In genomic region chr5:92328584-92329259, GRCh38 we compare ENCODE assay signal across 19 cellular contexts.
DNase-seq lines count a peak whose midpoint lies in the region; ATAC-seq and TF ChIP-seq lines count a peak whose summit lies in the region.
"Had no signal": no experiment of that assay in that cellular context is flagged by ENCODE, and none has a peak within 500 bp of the region (broad histone marks: within the 10 kb centered on the region; RNA-seq: fewer than 3 reads in every experiment).

No MANE protein-coding gene starts in this region.

- no peak overlapping the region for H3K4me2 ChIP-seq in neuronal stem cell (ENCODE audit: insufficient read depth, low read length, poor library complexity, severe bottlenecking)
- H3K4me2 ChIP-seq: GM23338 had no signal

- TF ChIP-seq POLR2A in breast epithelium (IDR thresholded peaks at IDR 0.05): no peak

- H3K27me3 ChIP-seq in Panc1 (ENCODE audit: control insufficient read depth, insufficient read depth, low read length) (no peaks in the 10 kb centered on the region), neuronal stem cell (ENCODE audit: control insufficient read depth in 3 of 3, insufficient read depth in 3 of 3, low read depth in 1 of 3, low read length in 3 of 3) (no peaks in the 10 kb centered on the region), breast epithelium (no peaks in the 10 kb centered on the region)
- H3K27me3 ChIP-seq in CD8-positive, alpha-beta memory T cell (ENCODE audit: insufficient read depth, low read length, poor library complexity, severe bottlenecking): no peaks in the 10 kb centered on the region
- H3K27me3 ChIP-seq: BE2C had no signal

- peak overlapping the region; percentile 38 for H2AFZ ChIP-seq in neuronal stem cell (ENCODE audit: low read length)
- H2AFZ ChIP-seq: GM23338 had no signal

- BruUV-seq in Panc1 (replicated peaks; lab: Mats Ljungman, UMichigan): no TSS peak

- H3K27ac ChIP-seq in Panc1 (ENCODE audit: low read length) (peak overlapping the region; percentile 67; the same call in 1 of the 2 replicates), neuronal stem cell (replicated peaks; ENCODE audit: low read length) (no peak overlapping the region), breast epithelium (no peak overlapping the region)
- no peak overlapping the region for H3K27ac ChIP-seq in CD8-positive, alpha-beta memory T cell (ENCODE audit: low read depth, low read length)
- H3K27ac ChIP-seq: C4-2B had no signal

- no peaks in the 10 kb centered on the region for H3K36me3 Mint-ChIP-seq in CD8-positive, alpha-beta memory T cell
- H3K36me3 Mint-ChIP-seq: CD4-positive, alpha-beta memory T cell had no signal

- no peak overlapping the region for H3K27ac Mint-ChIP-seq in CD8-positive, alpha-beta memory T cell
- H3K27ac Mint-ChIP-seq: CD4-positive, alpha-beta memory T cell; GM23338; HFFc6 had no signal

- WGBS in neuronal stem cell (ENCODE audit: extremely low coverage in 2 of 2, insufficient read length in 2 of 2, insufficient replicate concordance in 1 of 2), 2 donors: no CpG with 5 or more reads among the region's 4 CpGs

- TF ChIP-seq CTCF in Panc1 (IDR thresholded peaks at IDR 0.05): no peak
- no peak for TF ChIP-seq CTCF in breast epithelium (IDR thresholded peaks at IDR 0.05)

- no peak overlapping the region for H3K9ac ChIP-seq in neuronal stem cell (ENCODE audit: low read depth, low read length, poor library complexity)

- no peak overlapping the region for H2BK120ac ChIP-seq in neuronal stem cell (ENCODE audit: low read depth, low read length)

- H3K9me3 ChIP-seq in Panc1 (ENCODE audit: control insufficient read depth, insufficient read depth, low read depth, low read length): peaks cover 10% of the 10 kb centered on the region; the same call in 1 of the 2 replicates
- H3K9me3 ChIP-seq in neuronal stem cell (replicated peaks in 1 of 2; ENCODE audit: control insufficient read depth in 2 of 2, insufficient read depth in 1 of 2, low read depth in 1 of 2, low read length in 2 of 2): peaks cover 0 to 3% of the 10 kb centered on the region in 2 donors
- no peaks in the 10 kb centered on the region for H3K9me3 ChIP-seq in breast epithelium
- H3K9me3 ChIP-seq in CD8-positive, alpha-beta memory T cell (ENCODE audit: low read length): no peaks in the 10 kb centered on the region
- H3K9me3 ChIP-seq: BE2C had no signal

- peaks cover 0 to 7% (median 2%) of the 10 kb centered on the region in 5 donors for H3K9me3 Mint-ChIP-seq in CD8-positive, alpha-beta memory T cell
- H3K9me3 Mint-ChIP-seq: GM23338, HFFc6 had no signal

- no peak overlapping the region for H2AK5ac ChIP-seq in neuronal stem cell (ENCODE audit: low read depth, low read length)

- H3K4me3 Mint-ChIP-seq in CD8-positive, alpha-beta memory T cell: no peak overlapping the region
- H3K4me3 Mint-ChIP-seq: CD4-positive, alpha-beta memory T cell; GM23338; HFFc6 had no signal

- H3K4ac ChIP-seq in neuronal stem cell (ENCODE audit: low read length): no peak overlapping the region

- POLR2A ChIA-PET in Panc1 (lab: Charles Lee): no interaction called here
- POLR2A ChIA-PET in CD8-positive, alpha-beta memory T cell (lab: Charles Lee): no interaction called here

- DNase-seq in Panc1 (ENCODE audit: low read depth, low spot score) (no peak), Right ventricle myocardium superior (peak; percentile 54), left ventricle myocardium superior (peak; percentile 68), neuronal stem cell (ENCODE audit: low spot score) (no peak), breast epithelium (ENCODE audit: low spot score in 2 of 2) (no peak), AML-193 (lab: John Stamatoyannopoulos, UW) (no peak), DMS79 treated with DMSO at 0.1 percent for 48 hours (lab: John Stamatoyannopoulos, UW) (no peak)
- DNase-seq in CD8-positive, alpha-beta memory T cell: no peak
- DNase-seq: BE2C; CD4-positive, alpha-beta memory T cell; COR-L47; DMS153; DND-41; GF-D8; HCEC 1CT; HFFc6 had no signal

- H4K91ac ChIP-seq in neuronal stem cell (ENCODE audit: low read depth, low read length, poor library complexity): no peak overlapping the region

- H3K18ac ChIP-seq in neuronal stem cell (ENCODE audit: low read length): no peak overlapping the region

- H2BK15ac ChIP-seq in neuronal stem cell (ENCODE audit: low read length): no peak overlapping the region

- ATAC-seq in Panc1 (no peak), Right ventricle myocardium superior (ENCODE audit: poor library complexity) (peak; percentile 91), left ventricle myocardium superior (peak; percentile 94)
- ATAC-seq: GM23338, HepG2 had no signal

- H3K4me1 ChIP-seq in Panc1 (ENCODE audit: control insufficient read depth, insufficient read depth, low read length) (peaks cover 5% of the 10 kb centered on the region; the same call in 1 of the 2 replicates), neuronal stem cell (ENCODE audit: control insufficient read depth in 2 of 2, insufficient read depth in 1 of 2, low read depth in 1 of 2, low read length in 2 of 2) (no peaks in the 10 kb centered on the region), breast epithelium (no peaks in the 10 kb centered on the region)
- H3K4me1 ChIP-seq in CD8-positive, alpha-beta memory T cell (ENCODE audit: insufficient read depth, low read length): no peaks in the 10 kb centered on the region
- H3K4me1 ChIP-seq: BE2C had no signal

- no peaks in the 10 kb centered on the region for H3K79me1 ChIP-seq in neuronal stem cell (ENCODE audit: low read depth, low read length)

- no peaks in the 10 kb centered on the region for H3K4me1 Mint-ChIP-seq in CD8-positive, alpha-beta memory T cell
- H3K4me1 Mint-ChIP-seq: CD4-positive, alpha-beta memory T cell; GM23338 had no signal

- no peak overlapping the region for H3K14ac ChIP-seq in neuronal stem cell (ENCODE audit: low read length)

- H2BK12ac ChIP-seq in neuronal stem cell (ENCODE audit: low read length): no peak overlapping the region

- in situ Hi-C loops in Panc1 (cut with HindIII; ENCODE audit: low pct_unique_long_range_greater_than_20kb, low sequenced_read_pairs): no loop called here

- H2BK5ac ChIP-seq in neuronal stem cell (ENCODE audit: low read length): no peak overlapping the region

- H3K36me3 ChIP-seq in Panc1 (ENCODE audit: control insufficient read depth, insufficient read depth, low read length) (no peaks in the 10 kb centered on the region), neuronal stem cell (replicated peaks in 1 of 2; ENCODE audit: control insufficient read depth in 2 of 2, insufficient read depth in 2 of 2, low read length in 2 of 2) (no peaks in the 10 kb centered on the region), breast epithelium (no peaks in the 10 kb centered on the region)
- no peaks in the 10 kb centered on the region for H3K36me3 ChIP-seq in CD8-positive, alpha-beta memory T cell (ENCODE audit: insufficient read depth, low read length)
- H3K36me3 ChIP-seq: BE2C had no signal

- H4K8ac ChIP-seq in neuronal stem cell (ENCODE audit: low read depth, low read length): no peak overlapping the region

- no peak overlapping the region for H3K23ac ChIP-seq in neuronal stem cell (ENCODE audit: low read depth, low read length, poor library complexity)

- no peak overlapping the region for H3K4me3 ChIP-seq in Panc1 (ENCODE audit: low read depth in 2 of 2, low read length in 2 of 2)
- H3K4me3 ChIP-seq in neuronal stem cell (ENCODE audit: low read length in 2 of 2): no peak overlapping the region
- H3K4me3 ChIP-seq in breast epithelium: no peak overlapping the region
- no peak overlapping the region for H3K4me3 ChIP-seq in CD8-positive, alpha-beta memory T cell (ENCODE audit: low read length)
- H3K4me3 ChIP-seq: GM23338 had no signal

- CTCF ChIA-PET in Panc1 (lab: Charles Lee): no interaction called here
- CTCF ChIA-PET in CD8-positive, alpha-beta memory T cell (lab: Charles Lee): no interaction called here

- H3K27me3 Mint-ChIP-seq in CD8-positive, alpha-beta memory T cell: no peaks in the 10 kb centered on the region
- H3K27me3 Mint-ChIP-seq: CD4-positive, alpha-beta memory T cell had no signal

- intact Hi-C loops in Panc1 (cut with micrococcal nuclease; ENCODE audit: unreplicated experiment): no loop called here
- intact Hi-C loops in Right ventricle myocardium superior (cut with DNase I): no loop called here
- intact Hi-C loops in left ventricle myocardium superior (cut with micrococcal nuclease): no loop called here
- intact Hi-C loops in breast epithelium (cut with DNase I; ENCODE audit: low total_unique reads): no loop called here

Comparison
In these comparisons a context has a peak if more than half of its experiments do, and no peak if none do; other contexts are left out.
1. DNase-seq: peak in Right ventricle myocardium superior (single experiment) and left ventricle myocardium superior (single experiment); none in Panc1 (single experiment), neuronal stem cell (single experiment), breast epithelium (0 of 2), AML-193 (0 of 2), CD8-positive, alpha-beta memory T cell (0 of 5) and DMS79 treated with DMSO at 0.1 percent for 48 hours (single experiment).